In the genomic region with DNA sequence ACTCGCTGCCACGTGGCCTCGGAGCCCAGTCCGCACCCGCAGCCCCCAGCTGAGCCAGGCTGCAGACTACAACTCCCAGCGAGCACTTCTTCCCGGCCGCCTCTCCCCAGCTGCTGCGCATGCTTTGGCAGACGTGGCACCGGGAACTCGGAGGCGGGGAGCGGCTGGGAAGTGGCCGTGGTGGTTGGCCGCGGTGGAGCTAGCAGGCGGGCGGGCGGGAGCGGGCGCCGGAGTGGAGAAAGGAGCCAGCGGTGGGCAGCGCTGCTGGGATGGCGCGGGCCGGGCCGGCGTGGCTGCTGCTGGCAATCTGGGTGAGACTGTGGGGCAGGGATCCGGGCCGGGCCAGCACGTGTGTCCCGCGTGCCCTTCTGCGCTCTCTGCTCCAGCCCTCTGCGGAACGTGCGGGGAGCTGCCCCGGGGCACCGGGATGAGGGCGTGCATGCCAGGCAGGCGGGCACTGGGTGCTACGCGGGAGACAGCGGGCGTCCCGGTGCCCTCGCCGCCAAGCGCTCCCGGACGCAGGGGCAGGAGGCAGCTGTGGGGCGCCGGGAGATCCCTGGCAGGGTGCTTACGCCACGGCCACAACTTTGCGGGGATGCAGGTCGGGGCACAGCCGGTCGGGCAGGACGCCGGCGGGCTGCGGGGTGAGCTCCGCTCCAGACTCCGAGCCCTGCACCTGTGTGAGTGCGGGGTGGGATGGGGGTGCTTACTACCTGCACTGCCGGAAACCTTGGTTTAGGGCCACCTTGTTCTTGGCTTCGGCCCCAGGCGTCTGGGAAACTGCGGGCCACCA, we compare ENCODE assay signal across 1 cellular context.
A peak's percentile ranks its signal among the peaks of the same experiment; 100 is the strongest.
TF ChIP-seq lines count a peak whose summit lies in the region.

A gene (plus strand): TSS at position 130 of the 793 bp plus-strand sequence. CDS start 140 bp downstream, at position 270.

TF ChIP-seq in HepG2, 621 proteins besides CTCF, POLR2A, EP300 and RAD21 (continued from another document and continues in another):
- TF ChIP-seq ZNF317 (CRISPR knock-in tag; IDR thresholded peaks at IDR 0.05) (no peak), ZNF792 (CRISPR knock-in tag; IDR thresholded peaks at IDR 0.05) (0 out of 2 replicates have a peak, but pooled peaks have one; percentile 86), ZNF296 (CRISPR knock-in tag; conservative IDR thresholded peaks at IDR 0.05) (0 out of 2 replicates have a peak, but pooled peaks have one; percentile 25), ZNF12 (CRISPR knock-in tag; IDR thresholded peaks at IDR 0.05) (no peak; the same call in 1 of the 2 replicates), REPIN1 (CRISPR knock-in tag; IDR thresholded peaks at IDR 0.05; ENCODE audit: borderline replicate concordance, low read depth) (no peak; the same call in 1 of the 2 replicates), ZMYM4 (CRISPR knock-in tag; IDR thresholded peaks at IDR 0.05) (peak; percentile 4), HNRNPL (IDR thresholded peaks at IDR 0.05; ENCODE audit: low read depth, low read length) (peak; percentile 94), ZNF598 (CRISPR knock-in tag; IDR thresholded peaks at IDR 0.05; ENCODE audit: borderline replicate concordance) (no peak), ZNF432 (CRISPR knock-in tag; IDR thresholded peaks at IDR 0.05; ENCODE audit: borderline replicate concordance) (no peak), NPAS2 (CRISPR knock-in tag; IDR thresholded peaks at IDR 0.05; ENCODE audit: borderline replicate concordance) (no peak), KDM1A (CRISPR knock-in tag; IDR thresholded peaks at IDR 0.05) (no peak), CBFB (CRISPR knock-in tag; IDR thresholded peaks at IDR 0.05) (peak; percentile 82), PHF21A (CRISPR knock-in tag; IDR thresholded peaks at IDR 0.05) (peak; percentile 64; the same call in 1 of the 2 replicates), ZNF772 (CRISPR knock-in tag; IDR thresholded peaks at IDR 0.05) (peak; percentile 94), ZNF225 (CRISPR knock-in tag; IDR thresholded peaks at IDR 0.05) (peak; percentile 82; the same call in 1 of the 2 replicates), NFYB (CRISPR knock-in tag; IDR thresholded peaks at IDR 0.05) (peak; percentile 53), ZNF34 (CRISPR knock-in tag; IDR thresholded peaks at IDR 0.05; ENCODE audit: borderline replicate concordance) (peak; percentile 99), ZNF121 (CRISPR knock-in tag; IDR thresholded peaks at IDR 0.05) (no peak), KLF6 (CRISPR knock-in tag; IDR thresholded peaks at IDR 0.05) (peak; percentile 86), TOPORS (CRISPR knock-in tag; IDR thresholded peaks at IDR 0.05) (peak; percentile 60), KDM2A (CRISPR knock-in tag; IDR thresholded peaks at IDR 0.05; ENCODE audit: borderline replicate concordance, low read depth) (peak; percentile 80), HMG20A (CRISPR knock-in tag; IDR thresholded peaks at IDR 0.05; ENCODE audit: borderline replicate concordance) (0 out of 2 replicates have a peak, but pooled peaks have one; percentile 34), IKZF1 (IDR thresholded peaks at IDR 0.05) (no peak), EHMT2 (IDR thresholded peaks at IDR 0.05; ENCODE audit: borderline replicate concordance, low read depth, low read length) (no peak), SIX4 (CRISPR knock-in tag; IDR thresholded peaks at IDR 0.05) (no peak; the same call in 1 of the 2 replicates), RFX1 (IDR thresholded peaks at IDR 0.05) (no peak), NR2C2 (CRISPR knock-in tag; IDR thresholded peaks at IDR 0.05; ENCODE audit: borderline replicate concordance) (peak; percentile 81), ZC3H13 (CRISPR knock-in tag; IDR thresholded peaks at IDR 0.05) (peak; percentile 59), MBNL3 (CRISPR knock-in tag; conservative IDR thresholded peaks at IDR 0.05) (no peak), FOXA3 (CRISPR knock-in tag; IDR thresholded peaks at IDR 0.05) (peak; percentile 57), ATF1 (CRISPR knock-in tag; IDR thresholded peaks at IDR 0.05) (no peak), NFE2 (CRISPR knock-in tag; IDR thresholded peaks at IDR 0.05) (no peak), ZNF790 (CRISPR knock-in tag; IDR thresholded peaks at IDR 0.05; ENCODE audit: borderline replicate concordance) (0 out of 2 replicates have a peak, but pooled peaks have one; percentile 40), IKZF4 (CRISPR knock-in tag; IDR thresholded peaks at IDR 0.05; ENCODE audit: borderline replicate concordance, low read depth, not compliant biosample characterization) (peak; percentile 29), WIZ (CRISPR knock-in tag; IDR thresholded peaks at IDR 0.05) (peak; percentile 82), ZFY (CRISPR knock-in tag; IDR thresholded peaks at IDR 0.05) (peak; percentile 83), ZNF350 (CRISPR knock-in tag; IDR thresholded peaks at IDR 0.05; ENCODE audit: borderline replicate concordance, low read depth) (peak; percentile 87; the same call in 1 of the 2 replicates), ETV5 (CRISPR knock-in tag; IDR thresholded peaks at IDR 0.05; ENCODE audit: borderline replicate concordance) (peak; percentile 26; the same call in 1 of the 2 replicates), GTF2F1 (IDR thresholded peaks at IDR 0.05; ENCODE audit: low read length) (no peak), ZNF232 (CRISPR knock-in tag; IDR thresholded peaks at IDR 0.05; ENCODE audit: borderline replicate concordance) (no peak), ZFYVE20 (CRISPR knock-in tag; IDR thresholded peaks at IDR 0.05; ENCODE audit: borderline replicate concordance, low read depth) (no peak), MEIS2 (CRISPR knock-in tag; IDR thresholded peaks at IDR 0.05) (no peak), GATAD2A (CRISPR knock-in tag; IDR thresholded peaks at IDR 0.05) (peak; percentile 65; the same call in 1 of the 2 replicates), SP4 (CRISPR knock-in tag; IDR thresholded peaks at IDR 0.05) (peak; percentile 87)
- TF ChIP-seq, protein P1, sequence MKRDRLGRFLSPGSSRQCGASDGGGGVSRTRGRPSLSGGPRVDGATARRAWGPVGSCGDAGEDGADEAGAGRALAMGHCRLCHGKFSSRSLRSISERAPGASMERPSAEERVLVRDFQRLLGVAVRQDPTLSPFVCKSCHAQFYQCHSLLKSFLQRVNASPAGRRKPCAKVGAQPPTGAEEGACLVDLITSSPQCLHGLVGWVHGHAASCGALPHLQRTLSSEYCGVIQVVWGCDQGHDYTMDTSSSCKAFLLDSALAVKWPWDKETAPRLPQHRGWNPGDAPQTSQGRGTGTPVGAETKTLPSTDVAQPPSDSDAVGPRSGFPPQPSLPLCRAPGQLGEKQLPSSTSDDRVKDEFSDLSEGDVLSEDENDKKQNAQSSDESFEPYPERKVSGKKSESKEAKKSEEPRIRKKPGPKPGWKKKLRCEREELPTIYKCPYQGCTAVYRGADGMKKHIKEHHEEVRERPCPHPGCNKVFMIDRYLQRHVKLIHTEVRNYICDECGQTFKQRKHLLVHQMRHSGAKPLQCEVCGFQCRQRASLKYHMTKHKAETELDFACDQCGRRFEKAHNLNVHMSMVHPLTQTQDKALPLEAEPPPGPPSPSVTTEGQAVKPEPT (CRISPR knock-in tag; IDR thresholded peaks at IDR 0.05; ENCODE audit: low read depth) = peak; percentile 92; the same call in 1 of the 2 replicates
- TF ChIP-seq, protein P2, sequence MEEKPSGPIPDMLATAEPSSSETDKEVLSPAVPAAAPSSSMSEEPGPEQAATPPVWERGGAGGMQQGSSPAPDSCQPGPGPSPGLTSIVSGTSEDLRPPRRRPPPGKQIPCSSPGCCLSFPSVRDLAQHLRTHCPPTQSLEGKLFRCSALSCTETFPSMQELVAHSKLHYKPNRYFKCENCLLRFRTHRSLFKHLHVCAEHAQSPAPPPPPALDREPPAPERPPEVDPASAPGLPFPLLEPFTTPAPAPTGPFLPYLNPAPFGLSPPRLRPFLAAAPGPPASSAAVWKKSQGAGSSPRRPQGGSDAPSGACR (CRISPR knock-in tag; IDR thresholded peaks at IDR 0.05) = peak; percentile 81; the same call in 1 of the 2 replicates
- TF ChIP-seq, protein P3, sequence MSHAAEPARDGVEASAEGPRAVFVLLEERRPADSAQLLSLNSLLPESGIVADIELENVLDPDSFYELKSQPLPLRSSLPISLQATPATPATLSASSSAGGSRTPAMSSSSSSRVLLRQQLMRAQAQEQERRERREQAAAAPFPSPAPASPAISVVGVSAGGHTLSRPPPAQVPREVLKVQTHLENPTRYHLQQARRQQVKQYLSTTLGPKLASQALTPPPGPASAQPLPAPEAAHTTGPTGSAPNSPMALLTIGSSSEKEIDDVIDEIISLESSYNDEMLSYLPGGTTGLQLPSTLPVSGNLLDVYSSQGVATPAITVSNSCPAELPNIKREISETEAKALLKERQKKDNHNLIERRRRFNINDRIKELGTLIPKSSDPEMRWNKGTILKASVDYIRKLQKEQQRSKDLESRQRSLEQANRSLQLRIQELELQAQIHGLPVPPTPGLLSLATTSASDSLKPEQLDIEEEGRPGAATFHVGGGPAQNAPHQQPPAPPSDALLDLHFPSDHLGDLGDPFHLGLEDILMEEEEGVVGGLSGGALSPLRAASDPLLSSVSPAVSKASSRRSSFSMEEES (CRISPR knock-in tag; IDR thresholded peaks at IDR 0.05) = peak; percentile 73
- TF ChIP-seq, protein P4, sequence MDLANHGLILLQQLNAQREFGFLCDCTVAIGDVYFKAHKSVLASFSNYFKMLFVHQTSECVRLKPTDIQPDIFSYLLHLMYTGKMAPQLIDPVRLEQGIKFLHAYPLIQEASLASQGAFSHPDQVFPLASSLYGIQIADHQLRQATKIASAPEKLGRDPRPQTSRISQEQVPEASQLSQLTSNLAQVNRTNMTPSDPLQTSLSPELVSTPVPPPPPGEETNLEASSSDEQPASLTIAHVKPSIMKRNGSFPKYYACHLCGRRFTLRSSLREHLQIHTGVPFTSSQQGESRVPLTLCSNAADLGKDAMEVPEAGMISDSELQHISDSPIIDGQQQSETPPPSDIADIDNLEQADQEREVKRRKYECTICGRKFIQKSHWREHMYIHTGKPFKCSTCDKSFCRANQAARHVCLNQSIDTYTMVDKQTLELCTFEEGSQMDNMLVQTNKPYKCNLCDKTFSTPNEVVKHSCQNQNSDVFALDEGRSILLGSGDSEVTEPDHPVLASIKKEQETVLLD (CRISPR knock-in tag; IDR thresholded peaks at IDR 0.05; ENCODE audit: low read depth) = peak; percentile 76
- TF ChIP-seq, protein P5, sequence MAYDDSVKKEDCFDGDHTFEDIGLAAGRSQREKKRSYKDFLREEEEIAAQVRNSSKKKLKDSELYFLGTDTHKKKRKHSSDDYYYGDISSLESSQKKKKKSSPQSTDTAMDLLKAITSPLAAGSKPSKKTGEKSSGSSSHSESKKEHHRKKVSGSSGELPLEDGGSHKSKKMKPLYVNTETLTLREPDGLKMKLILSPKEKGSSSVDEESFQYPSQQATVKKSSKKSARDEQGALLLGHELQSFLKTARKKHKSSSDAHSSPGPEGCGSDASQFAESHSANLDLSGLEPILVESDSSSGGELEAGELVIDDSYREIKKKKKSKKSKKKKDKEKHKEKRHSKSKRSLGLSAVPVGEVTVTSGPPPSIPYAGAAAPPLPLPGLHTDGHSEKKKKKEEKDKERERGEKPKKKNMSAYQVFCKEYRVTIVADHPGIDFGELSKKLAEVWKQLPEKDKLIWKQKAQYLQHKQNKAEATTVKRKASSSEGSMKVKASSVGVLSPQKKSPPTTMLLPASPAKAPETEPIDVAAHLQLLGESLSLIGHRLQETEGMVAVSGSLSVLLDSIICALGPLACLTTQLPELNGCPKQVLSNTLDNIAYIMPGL (CRISPR knock-in tag; IDR thresholded peaks at IDR 0.05; ENCODE audit: borderline replicate concordance in 1 of 2, low read depth in 1 of 2) = peak; percentile 74 to 88; a peak in 3 of 4 replicates
- TF ChIP-seq, protein P6, sequence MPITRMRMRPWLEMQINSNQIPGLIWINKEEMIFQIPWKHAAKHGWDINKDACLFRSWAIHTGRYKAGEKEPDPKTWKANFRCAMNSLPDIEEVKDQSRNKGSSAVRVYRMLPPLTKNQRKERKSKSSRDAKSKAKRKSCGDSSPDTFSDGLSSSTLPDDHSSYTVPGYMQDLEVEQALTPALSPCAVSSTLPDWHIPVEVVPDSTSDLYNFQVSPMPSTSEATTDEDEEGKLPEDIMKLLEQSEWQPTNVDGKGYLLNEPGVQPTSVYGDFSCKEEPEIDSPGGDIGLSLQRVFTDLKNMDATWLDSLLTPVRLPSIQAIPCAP (CRISPR knock-in tag; IDR thresholded peaks at IDR 0.05; ENCODE audit: low read depth) = 0 out of 2 replicates have a peak, but pooled peaks have one; percentile 22
- TF ChIP-seq, protein P7, sequence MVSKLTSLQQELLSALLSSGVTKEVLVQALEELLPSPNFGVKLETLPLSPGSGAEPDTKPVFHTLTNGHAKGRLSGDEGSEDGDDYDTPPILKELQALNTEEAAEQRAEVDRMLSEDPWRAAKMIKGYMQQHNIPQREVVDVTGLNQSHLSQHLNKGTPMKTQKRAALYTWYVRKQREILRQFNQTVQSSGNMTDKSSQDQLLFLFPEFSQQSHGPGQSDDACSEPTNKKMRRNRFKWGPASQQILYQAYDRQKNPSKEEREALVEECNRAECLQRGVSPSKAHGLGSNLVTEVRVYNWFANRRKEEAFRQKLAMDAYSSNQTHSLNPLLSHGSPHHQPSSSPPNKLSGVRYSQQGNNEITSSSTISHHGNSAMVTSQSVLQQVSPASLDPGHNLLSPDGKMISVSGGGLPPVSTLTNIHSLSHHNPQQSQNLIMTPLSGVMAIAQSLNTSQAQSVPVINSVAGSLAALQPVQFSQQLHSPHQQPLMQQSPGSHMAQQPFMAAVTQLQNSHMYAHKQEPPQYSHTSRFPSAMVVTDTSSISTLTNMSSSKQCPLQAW (CRISPR knock-in tag; IDR thresholded peaks at IDR 0.05) = peak; percentile 76; the same call in 1 of the 2 replicates
- TF ChIP-seq, protein P8, sequence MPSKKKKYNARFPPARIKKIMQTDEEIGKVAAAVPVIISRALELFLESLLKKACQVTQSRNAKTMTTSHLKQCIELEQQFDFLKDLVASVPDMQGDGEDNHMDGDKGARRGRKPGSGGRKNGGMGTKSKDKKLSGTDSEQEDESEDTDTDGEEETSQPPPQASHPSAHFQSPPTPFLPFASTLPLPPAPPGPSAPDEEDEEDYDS (CRISPR knock-in tag; IDR thresholded peaks at IDR 0.05) = peak; percentile 80
- TF ChIP-seq, protein P9, sequence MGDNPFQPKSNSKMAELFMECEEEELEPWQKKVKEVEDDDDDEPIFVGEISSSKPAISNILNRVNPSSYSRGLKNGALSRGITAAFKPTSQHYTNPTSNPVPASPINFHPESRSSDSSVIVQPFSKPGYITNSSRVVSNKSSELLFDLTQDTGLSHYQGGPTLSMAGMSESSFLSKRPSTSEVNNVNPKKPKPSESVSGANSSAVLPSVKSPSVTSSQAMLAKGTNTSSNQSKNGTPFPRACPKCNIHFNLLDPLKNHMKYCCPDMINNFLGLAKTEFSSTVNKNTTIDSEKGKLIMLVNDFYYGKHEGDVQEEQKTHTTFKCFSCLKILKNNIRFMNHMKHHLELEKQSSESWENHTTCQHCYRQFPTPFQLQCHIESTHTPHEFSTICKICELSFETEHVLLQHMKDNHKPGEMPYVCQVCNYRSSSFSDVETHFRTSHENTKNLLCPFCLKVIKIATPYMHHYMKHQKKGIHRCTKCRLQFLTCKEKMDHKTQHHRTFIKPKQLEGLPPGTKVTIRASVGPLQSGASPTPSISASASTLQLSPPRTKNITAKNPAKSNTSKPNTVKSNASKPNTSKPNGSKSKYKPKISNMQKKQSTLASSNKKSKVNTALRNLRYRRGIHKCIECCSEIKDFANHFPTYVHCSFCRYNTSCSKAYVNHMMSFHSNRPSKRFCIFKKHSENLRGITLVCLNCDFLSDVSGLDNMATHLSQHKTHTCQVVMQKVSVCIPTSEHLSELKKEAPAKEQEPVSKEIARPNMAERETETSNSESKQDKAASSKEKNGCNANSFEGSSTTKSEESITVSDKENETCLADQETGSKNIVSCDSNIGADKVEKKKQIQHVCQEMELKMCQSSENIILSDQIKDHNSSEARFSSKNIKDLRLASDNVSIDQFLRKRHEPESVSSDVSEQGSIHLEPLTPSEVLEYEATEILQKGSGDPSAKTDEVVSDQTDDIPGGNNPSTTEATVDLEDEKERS (CRISPR knock-in tag; IDR thresholded peaks at IDR 0.05) = peak; percentile 62; the same call in 1 of the 2 replicates
